ENCODE assay signal across 8 cellular contexts in the genomic region with DNA sequence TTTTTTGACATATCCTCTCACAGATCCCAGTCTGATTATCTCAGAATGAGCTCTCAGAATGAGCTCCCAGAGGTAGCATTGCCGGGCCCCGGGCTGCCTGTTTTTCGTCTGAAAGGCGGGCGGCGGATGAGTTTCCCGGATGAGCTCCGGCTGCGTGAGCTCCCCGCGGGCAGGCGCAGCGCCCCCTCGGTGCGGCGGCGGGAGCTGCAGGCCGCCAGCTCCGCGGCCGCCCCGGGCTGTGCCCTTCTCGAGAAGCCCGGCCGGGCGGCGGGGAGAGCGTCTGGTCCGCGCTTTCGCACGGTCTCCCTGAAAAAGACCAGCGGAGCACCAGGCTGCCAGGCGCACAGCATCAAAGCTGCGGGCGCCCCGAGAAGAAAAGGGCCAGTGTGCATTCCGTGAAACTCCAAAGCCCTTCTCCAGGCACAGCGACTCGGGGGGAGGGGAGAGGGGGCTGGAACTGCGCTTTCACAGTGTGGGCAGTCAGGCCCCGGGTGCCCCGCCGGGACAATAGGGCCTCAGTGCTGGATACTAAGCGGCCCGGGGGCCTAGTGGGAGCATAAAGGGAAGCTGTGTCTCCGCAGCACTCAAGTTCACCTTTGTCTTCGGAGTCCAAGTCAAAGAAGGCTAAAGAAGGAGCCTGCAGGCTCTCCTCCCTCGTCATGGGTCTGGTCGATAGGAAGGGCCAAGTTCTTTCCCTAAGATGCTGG. TPM values are rescaled to one million over a fixed set of nuclear protein-coding genes. Genes with fewer than 3 reads are reported as not detected.
DNase-seq lines count a peak whose midpoint lies in the region; ATAC-seq, FAIRE-seq and TF ChIP-seq lines count a peak whose summit lies in the region.

No MANE protein-coding gene starts in this region.

- TF ChIP-seq CTCF in GM12873 (IDR thresholded peaks at IDR 0.05; ENCODE audit: insufficient read depth, low read depth, low read length, missing control alignments) = peak; percentile 81
- TF ChIP-seq CTCF in astrocyte (IDR thresholded peaks at IDR 0.05; ENCODE audit: insufficient read depth, low read depth, low read length) = peak; percentile 62
- TF ChIP-seq CTCF in retinal pigment epithelial cell (conservative IDR thresholded peaks at IDR 0.05; ENCODE audit: low read depth, low read length) = peak; percentile 60

- no peaks in the 10 kb centered on the region for H3K27me3 ChIP-seq in astrocyte (ENCODE audit: insufficient read depth, low read length)

- no peaks in the 10 kb centered on the region for H3K36me3 ChIP-seq in astrocyte (ENCODE audit: insufficient read depth, low read length)

- peak overlapping the region; percentile 96 for H2AFZ ChIP-seq in astrocyte (ENCODE audit: low read depth, low read length)

- peak; percentile 99 for ATAC-seq in HG02678 (IDR thresholded peaks at IDR 0.05; ENCODE audit: unreplicated experiment)

- no peaks in the 10 kb centered on the region for H3K9me3 Mint-ChIP-seq in astrocyte (ENCODE audit: unreplicated experiment)

- peak overlapping the region; percentile 42 for H3K4me3 Mint-ChIP-seq in astrocyte (ENCODE audit: unreplicated experiment)

- peak overlapping the region; percentile 76 for H3K9ac ChIP-seq in astrocyte (ENCODE audit: low read length)

- DNase-seq in NCI-H1105 treated with DMSO at 0.1 percent for 48 hours (lab: John Stamatoyannopoulos, UW) = peak; percentile 59
- peak; percentile 34 for DNase-seq in T-helper 22 cell (ENCODE audit: low read depth)
- peak; percentile 63 for DNase-seq in astrocyte (ENCODE audit: low read depth)
- DNase-seq in hippocampal formation (lab: John Stamatoyannopoulos, UW) = peak; percentile 94
- DNase-seq in retinal pigment epithelial cell (ENCODE audit: low read depth) = peak; percentile 39
- DNase-seq in cortex of kidney (lab: John Stamatoyannopoulos, UW) = no peak

- no peak for FAIRE-seq in astrocyte (lab: Jason Lieb, UNC)

- peaks cover 1% of the 10 kb centered on the region for H3K36me3 Mint-ChIP-seq in astrocyte (ENCODE audit: low read depth, unreplicated experiment)

- H3K27ac Mint-ChIP-seq in astrocyte (ENCODE audit: unreplicated experiment) = peak overlapping the region; percentile 58

- H4K20me1 ChIP-seq in astrocyte (ENCODE audit: insufficient read depth, low read length) = no peaks in the 10 kb centered on the region

- H3K4me2 ChIP-seq in astrocyte (ENCODE audit: low read length) = peak overlapping the region; percentile 83

- H3K27me3 Mint-ChIP-seq in astrocyte (ENCODE audit: low read depth, unreplicated experiment) = no peaks in the 10 kb centered on the region

- no peaks in the 10 kb centered on the region for H3K79me2 ChIP-seq in astrocyte (ENCODE audit: insufficient read depth, low read length)

- peak overlapping the region; percentile 59 for H3K27ac ChIP-seq in astrocyte (ENCODE audit: low read depth, low read length)

- H3K4me1 ChIP-seq in astrocyte (ENCODE audit: insufficient read depth, low read length) = peaks cover 5% of the 10 kb centered on the region

- peaks cover 7% of the 10 kb centered on the region for H3K4me1 Mint-ChIP-seq in astrocyte (ENCODE audit: low read depth, unreplicated experiment)

- H3K4me3 ChIP-seq in astrocyte (ENCODE audit: insufficient read depth, low read depth, low read length) (peak overlapping the region; percentile 53), retinal pigment epithelial cell (ENCODE audit: low read length) (peak overlapping the region; percentile 62)

- no peaks in the 10 kb centered on the region for H3K9me3 ChIP-seq in astrocyte (ENCODE audit: insufficient read depth, low read depth, low read length)

RNA-seq across cellular contexts. Expression of a gene that starts 12.1 kb away (rescaled TPM):
- 2.7 and 3.7 TPM in 2 replicates for total RNA-seq in astrocyte
